7 cellular contexts compared by ENCODE assay signal in genomic region chr2:38722271-38723115, GRCh38. TPM values are rescaled to one million over a fixed set of nuclear protein-coding genes. Genes with fewer than 3 reads are reported as not detected.
DNase-seq lines count a peak whose midpoint lies in the region; ATAC-seq, FAIRE-seq and TF ChIP-seq lines count a peak whose summit lies in the region.

No MANE protein-coding gene starts in this region.

- H3K4me1 ChIP-seq in KMS-11 (ENCODE audit: low read depth, poor library complexity, severe bottlenecking), result peaks cover 64% of the 10 kb centered on the region
- peaks cover 33% of the 10 kb centered on the region for H3K4me1 ChIP-seq in GM12878 (ENCODE audit: control insufficient read depth, insufficient read depth, low read length)
- peaks cover 32% of the 10 kb centered on the region for H3K4me1 ChIP-seq in vagina

- DNase-seq in GM12878 (ENCODE audit: low read depth, low spot score), result no peak
- DNase-seq in stimulated activated CD8-positive, alpha-beta memory T cell treated with anti-CD3 and anti-CD28 coated beads, Interleukin-2, amount 100 ng/mL, for 48 hours (ENCODE audit: low read depth in 2 of 2), result peak; percentile 38 to 46
- no peak for DNase-seq in AG08395 (ENCODE audit: low spot score)
- no peak for DNase-seq in SK-N-DZ (ENCODE audit: low spot score)
- DNase-seq in vagina (ENCODE audit: extremely low spot score in 2 of 2), result no peak

- SMC1A ChIA-PET in GM12878 (lab: Charles Lee; ENCODE audit: uncharacterized antibody, unreplicated experiment), result interaction anchor here (0.8 to 9.9 kb wide), 15 partner anchors 9 to 189 kb away, joined by 3 to 201 read pairs (median 7); partner anchors contain the start of gene GALM

- ATAC-seq in GM19455 (IDR thresholded peaks at IDR 0.05; ENCODE audit: unreplicated experiment) (peak; percentile 50), GM12878 (peak; percentile 69)

- CTCF ChIA-PET in GM12878 (lab: Yijun Ruan, JAX), result interaction anchor here (0.8 to 18.7 kb wide), 13 partner anchors 9 to 189 kb away, joined by 3 to 370 read pairs (median 5); partner anchors contain the start of gene HNRNPLL

- intact Hi-C loops in GM12878 (cut with micrococcal nuclease; ENCODE audit: unreplicated experiment), result loop anchor here (1.0 kb wide), 1 partner anchor 119 kb away; no protein-coding TSS in a partner anchor
- intact Hi-C loops in vagina (cut with DNase I), result loop anchor here (10.0 kb wide), 1 partner anchor 418 kb away; no protein-coding TSS in a partner anchor

- peak; percentile 53 for TF ChIP-seq CTCF in KMS-11 (conservative IDR thresholded peaks at IDR 0.05; ENCODE audit: low read depth, low read length)
- TF ChIP-seq CTCF in GM12878 (IDR thresholded peaks at IDR 0.05 in 2 of 3, conservative IDR thresholded peaks at IDR 0.05 in 1 of 3; ENCODE audit: control insufficient read depth in 2 of 3, extremely low read depth in 1 of 3, insufficient read depth in 1 of 3, low read depth in 3 of 3, low read length in 3 of 3), result 0 out of 6 replicates have a peak, but pooled peaks of 1 of the 3 experiments have one; percentile 1
- TF ChIP-seq CTCF in vagina (IDR thresholded peaks at IDR 0.05), result no peak

- H3K27ac ChIP-seq in KMS-11, result peak overlapping the region; percentile 77
- H3K27ac ChIP-seq in GM12878 (ENCODE audit: control insufficient read depth, insufficient read depth), result peak overlapping the region; percentile 52
- no peak overlapping the region for H3K27ac ChIP-seq in vagina

- H3K9me3 ChIP-seq in GM12878 (replicated peaks; ENCODE audit: control insufficient read depth, insufficient read depth, low read length), result no peaks in the 10 kb centered on the region
- H3K9me3 ChIP-seq in vagina, result no peaks in the 10 kb centered on the region

- peak overlapping the region; percentile 84 for H3K4me3 ChIP-seq in KMS-11 (IDR thresholded peaks at IDR 0.05; ENCODE audit: insufficient read depth, low read depth, low read length)
- peak overlapping the region; percentile 24 for H3K4me3 ChIP-seq in GM12878
- no peak overlapping the region for H3K4me3 ChIP-seq in vagina

- in situ Hi-C loops in GM12878 (cut with MboI), result loop anchor here (5.0 kb wide), 1 partner anchor 115 kb away; no protein-coding TSS in a partner anchor

- H3K79me2 ChIP-seq in KMS-11 (ENCODE audit: insufficient read depth, low read depth) (0 out of 2 replicates have a peak, but pooled peaks cover 3% of the 10 kb centered on the region), GM12878 (ENCODE audit: control insufficient read depth, insufficient read depth, low read length) (no peaks in the 10 kb centered on the region)

- POLR2A ChIA-PET in GM12878 (lab: Charles Lee), result interaction anchor here (0.5 to 3.1 kb wide), 9 partner anchors 13 to 576 kb away, joined by 3 to 18 read pairs (median 4); partner anchors contain the start of gene HNRNPLL

- FAIRE-seq in GM12878 (lab: Jason Lieb, UNC), result no peak

- no peaks in the 10 kb centered on the region for H3K27me3 ChIP-seq in KMS-11 (ENCODE audit: insufficient read depth, low read depth)
- no peaks in the 10 kb centered on the region for H3K27me3 ChIP-seq in GM12878 (replicated peaks in 1 of 2; ENCODE audit: control insufficient read depth in 2 of 2, insufficient read depth in 2 of 2, low read length in 1 of 2)
- H3K27me3 ChIP-seq in vagina, result no peaks in the 10 kb centered on the region

- no peak for TF ChIP-seq POLR2A in GM12878 (IDR thresholded peaks at IDR 0.05; ENCODE audit: low read depth, low read length)
- TF ChIP-seq POLR2A in vagina (IDR thresholded peaks at IDR 0.05), result no peak

- H4K20me1 ChIP-seq in KMS-11 (ENCODE audit: insufficient read depth), result no peaks in the 10 kb centered on the region
- H4K20me1 ChIP-seq in GM12878 (ENCODE audit: control insufficient read depth, insufficient read depth), result no peaks in the 10 kb centered on the region

- H3K36me3 ChIP-seq in KMS-11 (ENCODE audit: insufficient read depth), result no peaks in the 10 kb centered on the region
- no peaks in the 10 kb centered on the region; a peak in 1 of 4 replicates for H3K36me3 ChIP-seq in GM12878 (ENCODE audit: control insufficient read depth in 2 of 2, insufficient read depth in 2 of 2, low read length in 1 of 2)
- no peaks in the 10 kb centered on the region for H3K36me3 ChIP-seq in vagina

- RAD21 ChIA-PET in GM12878 (lab: Charles Lee; ENCODE audit: unreplicated experiment), result interaction anchor here (0.5 to 7.1 kb wide), 21 partner anchors 8 to 406 kb away, joined by 3 to 140 read pairs (median 4); partner anchors contain the start of genes HNRNPLL and SRSF7

- TF ChIP-seq EP300 in GM12878 (IDR thresholded peaks at IDR 0.05; ENCODE audit: borderline replicate concordance in 1 of 2, control insufficient read depth in 1 of 2, low read depth in 2 of 2, low read length in 2 of 2), result no peak; a peak in 1 of 4 replicates

- H3K4me2 ChIP-seq in KMS-11, result peak overlapping the region; percentile 99
- H3K4me2 ChIP-seq in GM12878 (ENCODE audit: control insufficient read depth, insufficient read depth), result peak overlapping the region; percentile 78

- H3K9ac ChIP-seq in KMS-11 (peak overlapping the region; percentile 40; the same call in 1 of the 2 replicates), GM12878 (ENCODE audit: control insufficient read depth, insufficient read depth, low read length) (no peak overlapping the region)

- no TSS peak for BruUV-seq in GM12878 (replicated peaks; lab: Mats Ljungman, UMichigan)

- H2AFZ ChIP-seq in KMS-11 (ENCODE audit: low read depth) (no peak overlapping the region), GM12878 (ENCODE audit: control insufficient read depth, low read depth, low read length) (no peak overlapping the region)

- TF ChIP-seq RAD21 in GM12878 (IDR thresholded peaks at IDR 0.05; ENCODE audit: insufficient read depth, low read depth, low read length), result peak; percentile 46

- WGBS in GM12878 (ENCODE audit: insufficient coverage, insufficient replicate concordance, low lambda C conversion rate, missing lambda C conversion rate), result 0% methylated on average over 10 of the region's 10 CpGs

RNA-seq across cellular contexts. Expression of gene SRSF7, which starts 28.7 kb away (rescaled TPM):
- total RNA-seq in GM12878 (2013; cell fraction: nucleolus; rRNA removed), result 134 and 148 TPM in 2 replicates
- total RNA-seq in GM12878 (2014; rRNA removed), result 205 and 241 TPM in 2 replicates
- total RNA-seq in GM12878 (2014; rRNA removed; fragmentation: Illumina TruSeq; extraction: Trizol), result 352 and 361 TPM in 2 replicates
- total RNA-seq in GM12878 (2021), result 275 and 278 TPM in 2 replicates
- polyA plus RNA-seq in GM12878 (2011; ENCODE audit: low read depth), result 276 TPM
- 538 and 623 TPM in 2 replicates for polyA plus RNA-seq in GM12878 (2011; rRNA removed)
- polyA plus RNA-seq in GM12878 (2011; cell fraction: cytosol; rRNA removed), result 201 and 240 TPM in 2 replicates
- 731 and 872 TPM in 2 replicates for polyA plus RNA-seq in GM12878 (2011; cell fraction: nucleus; rRNA removed)
- 229 and 278 TPM in 2 replicates for polyA plus RNA-seq in GM12878 (2012)
- 315 and 320 TPM in 2 replicates for polyA plus RNA-seq in GM12878 (2014; fragmentation: Illumina TruSeq; extraction: Trizol)
- polyA plus RNA-seq in GM12878 (2014; fragmentation: Nextera tagmentation; extraction: Ambion mirVana), result 100 to 1,000 TPM; 753 to 785 TPM
- 282 and 313 TPM in 2 replicates for polyA plus RNA-seq in GM12878 (2014; rRNA removed)
- polyA plus RNA-seq in GM12878 (2016; fragmentation: Nextera tagmentation; extraction: Ambion mirVana), result 100 to 1,000 TPM; 456 to 494 TPM
- 221 and 363 TPM in 2 replicates for polyA minus RNA-seq in GM12878 (2011; rRNA and poly(A)+ RNA removed)
- polyA minus RNA-seq in GM12878 (2011; cell fraction: cytosol; rRNA and poly(A)+ RNA removed), result 54.8 and 70.5 TPM in 2 replicates
- polyA minus RNA-seq in GM12878 (2011; cell fraction: nucleus; rRNA and poly(A)+ RNA removed), result 117 and 178 TPM in 2 replicates
- polyA plus RNA-seq in SK-N-DZ (2014; cell fraction: cytosol; rRNA removed), result 294 and 327 TPM in 2 replicates
- 723 and 849 TPM in 2 replicates for polyA plus RNA-seq in SK-N-DZ (2014; cell fraction: nucleus; rRNA removed)
- 106 TPM for total RNA-seq in vagina

RNA-seq across cellular contexts. Expression of gene GEMIN6, which starts 55.5 kb away (rescaled TPM):
- total RNA-seq in GM12878 (2013; cell fraction: nucleolus; rRNA removed), result 3.4 and 4.3 TPM in 2 replicates
- total RNA-seq in GM12878 (2014; rRNA removed) (14.2 and 16.6 TPM in 2 replicates), GM12878 (2014; rRNA removed; fragmentation: Illumina TruSeq; extraction: Trizol) (23.8 and 24.1 TPM in 2 replicates), GM12878 (2021) (22.1 and 22.9 TPM in 2 replicates), vagina (5.9 TPM)
- polyA plus RNA-seq in GM12878 (2011; ENCODE audit: low read depth), result 4.8 TPM
- polyA plus RNA-seq in GM12878 (2011; rRNA removed) (28.4 and 38.0 TPM in 2 replicates), GM12878 (2014; fragmentation: Illumina TruSeq; extraction: Trizol) (16.6 and 25.6 TPM in 2 replicates), GM12878 (2014; fragmentation: Nextera tagmentation; extraction: Ambion mirVana) (10 to 100 TPM; 63.4 to 67.6 TPM), GM12878 (2014; rRNA removed) (16.3 and 16.6 TPM in 2 replicates), GM12878 (2016; fragmentation: Nextera tagmentation; extraction: Ambion mirVana) (10 to 100 TPM; 31.7 to 40.3 TPM)
- 10.4 and 12.1 TPM in 2 replicates for polyA plus RNA-seq in GM12878 (2011; cell fraction: cytosol; rRNA removed)
- polyA plus RNA-seq in GM12878 (2011; cell fraction: nucleus; rRNA removed), result 6.0 and 6.3 TPM in 2 replicates
- polyA plus RNA-seq in GM12878 (2012), result 7.9 and 11.0 TPM in 2 replicates
- 3.9 and 5.3 TPM in 2 replicates for polyA minus RNA-seq in GM12878 (2011; rRNA and poly(A)+ RNA removed)
- polyA minus RNA-seq in GM12878 (2011; cell fraction: cytosol; rRNA and poly(A)+ RNA removed), result 2.9 and 3.3 TPM in 2 replicates
- 1.2 and 2.1 TPM in 2 replicates for polyA minus RNA-seq in GM12878 (2011; cell fraction: nucleus; rRNA and poly(A)+ RNA removed)
- 17.3 and 23.6 TPM in 2 replicates for polyA plus RNA-seq in SK-N-DZ (2014; cell fraction: cytosol; rRNA removed)
- polyA plus RNA-seq in SK-N-DZ (2014; cell fraction: nucleus; rRNA removed), result 11.0 and 13.0 TPM in 2 replicates

RNA-seq across cellular contexts. Expression of gene GALM, which starts 56.6 kb away (rescaled TPM):
- 17.5 and 23.2 TPM in 2 replicates for total RNA-seq in GM12878 (2013; cell fraction: nucleolus; rRNA removed)
- total RNA-seq in GM12878 (2014; rRNA removed) (1.1 and 1.6 TPM in 2 replicates), GM12878 (2014; rRNA removed; fragmentation: Illumina TruSeq; extraction: Trizol) (0.83 and 1.1 TPM in 2 replicates), GM12878 (2021) (1.1 and 1.8 TPM in 2 replicates), vagina (16.9 TPM)
- 7.8 TPM for polyA plus RNA-seq in GM12878 (2011; ENCODE audit: low read depth)
- polyA plus RNA-seq in GM12878 (2011; rRNA removed) (1.7 and 1.9 TPM in 2 replicates), GM12878 (2014; fragmentation: Illumina TruSeq; extraction: Trizol) (0.74 and 1.4 TPM in 2 replicates), GM12878 (2014; fragmentation: Nextera tagmentation; extraction: Ambion mirVana) (1 to 10 TPM; 1.5 to 1.7 TPM), GM12878 (2014; rRNA removed) (1.1 and 2.0 TPM in 2 replicates), GM12878 (2016; fragmentation: Nextera tagmentation; extraction: Ambion mirVana) (1 to 10 TPM; 3.9 to 4.0 TPM)
- 1.3 and 1.4 TPM in 2 replicates for polyA plus RNA-seq in GM12878 (2011; cell fraction: cytosol; rRNA removed)
- 0.34 and 0.66 TPM in 2 replicates for polyA plus RNA-seq in GM12878 (2011; cell fraction: nucleus; rRNA removed)
- polyA plus RNA-seq in GM12878 (2012), result 4.3 and 8.5 TPM in 2 replicates
- 1.4 and 2.0 TPM in 2 replicates for polyA minus RNA-seq in GM12878 (2011; rRNA and poly(A)+ RNA removed)
- polyA minus RNA-seq in GM12878 (2011; cell fraction: cytosol; rRNA and poly(A)+ RNA removed), result 0.94 TPM in 1 of 2 replicates, not detected in the other
- polyA minus RNA-seq in GM12878 (2011; cell fraction: nucleus; rRNA and poly(A)+ RNA removed), result 1.1 TPM in 2 replicates
- 9.1 and 14.8 TPM in 2 replicates for polyA plus RNA-seq in SK-N-DZ (2014; cell fraction: cytosol; rRNA removed)
- polyA plus RNA-seq in SK-N-DZ (2014; cell fraction: nucleus; rRNA removed), result 0.50 and 5.3 TPM in 2 replicates

Comparison
In these comparisons a context has a peak if more than half of its experiments do, and no peak if none do; other contexts are left out.
1. H3K4me3 ChIP-seq: peak in KMS-11 (single experiment) and GM12878 (single experiment); none in vagina (0 of 2).
2. DNase-seq: peak in stimulated activated CD8-positive, alpha-beta memory T cell treated with anti-CD3 and anti-CD28 coated beads, Interleukin-2, amount 100 ng/mL, for 48 hours (2 of 2); none in GM12878 (single experiment), AG08395 (single experiment), SK-N-DZ (single experiment) and vagina (0 of 2).